Comparison of ENCODE assay signal across 9 cellular contexts in the genomic region with DNA sequence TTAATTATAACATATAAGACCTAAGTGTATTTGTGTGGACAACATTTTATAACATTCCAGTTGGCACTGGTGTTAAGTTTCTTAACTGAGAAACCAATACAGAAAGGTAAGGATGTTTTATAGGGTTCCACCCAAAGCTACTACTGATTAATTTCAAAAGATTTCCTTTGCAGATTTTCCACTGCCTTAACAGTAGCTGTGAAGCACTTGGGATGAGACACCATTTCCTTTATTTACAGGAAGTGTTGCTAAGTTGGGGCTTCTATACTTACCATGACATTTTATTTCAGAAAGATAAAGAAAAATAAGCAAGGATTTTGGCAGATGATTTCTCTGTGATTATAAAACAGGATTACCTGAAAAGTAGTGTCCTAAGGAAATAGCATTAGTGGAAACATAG.
"Had no signal": no experiment of that assay in that cellular context is flagged by ENCODE, and none has a peak within 500 bp of the region (broad histone marks: within the 10 kb centered on the region; RNA-seq: fewer than 3 reads in every experiment).

No MANE protein-coding gene starts in this region.

- H3K27ac Mint-ChIP-seq: GM23338, HFFc6, IgD-negative memory B cell had no signal

- H3K4me3 Mint-ChIP-seq: GM23338, HFFc6, IgD-negative memory B cell had no signal

- H3K4me3 ChIP-seq: GM23338, HAP-1 had no signal

- DNase-seq: H7, HFFc6 had no signal

- H3K4me1 Mint-ChIP-seq: IgD-negative memory B cell had no signal

- ATAC-seq: GM23338, HCT116, HepG2 had no signal

- H2AFZ ChIP-seq: GM23338 had no signal

- H3K27me3 Mint-ChIP-seq: IgD-negative memory B cell had no signal

- H3K27ac ChIP-seq: HL-60 had no signal

- H3K9me3 ChIP-seq: HAP-1 had no signal

- H3K36me3 Mint-ChIP-seq: IgD-negative memory B cell had no signal

- FAIRE-seq: H1, HepG2 had no signal

- H3K36me3 ChIP-seq: HAP-1 had no signal

- H3K4me1 ChIP-seq: HAP-1 had no signal

- H3K4me2 ChIP-seq: GM23338 had no signal
